Comparison of ENCODE assay signal across 10 cellular contexts in the genomic region with DNA sequence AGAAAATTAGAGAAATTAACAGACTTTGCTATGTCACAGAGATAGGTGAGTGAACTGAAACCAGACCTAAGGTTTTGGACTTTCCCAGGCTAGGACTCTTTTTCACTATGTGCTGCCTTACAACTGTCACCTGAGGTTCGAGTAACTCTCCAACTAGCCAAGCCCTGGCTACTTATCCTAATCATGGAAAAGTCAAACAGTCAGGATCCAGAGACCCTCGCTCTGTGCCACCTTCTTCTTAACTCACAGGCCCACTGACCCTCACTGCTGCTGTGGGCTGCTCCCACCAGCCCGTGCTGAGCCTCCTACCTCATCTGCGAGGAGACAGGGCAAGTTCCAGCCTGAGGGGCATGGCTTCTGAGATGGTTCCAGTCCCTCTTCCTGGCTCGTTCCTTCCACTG.
DNase-seq lines count a peak whose midpoint lies in the region; ATAC-seq, FAIRE-seq and TF ChIP-seq lines count a peak whose summit lies in the region.
"Had no signal": no experiment of that assay in that cellular context is flagged by ENCODE, and none has a peak within 500 bp of the region (broad histone marks: within the 10 kb centered on the region; RNA-seq: fewer than 3 reads in every experiment).

No MANE protein-coding gene starts in this region.

- H3K27me3 ChIP-seq in Karpas-422 (ENCODE audit: low read length) (no peaks in the 10 kb centered on the region), H1 (replicated peaks in 1 of 4; ENCODE audit: control insufficient read depth in 3 of 4, extremely low read depth in 1 of 4, insufficient read depth in 3 of 4, low read length in 3 of 4) (no peaks in the 10 kb centered on the region), tibial nerve (no peaks in the 10 kb centered on the region), heart right ventricle (no peaks in the 10 kb centered on the region)
- H3K27me3 ChIP-seq: suprapubic skin had no signal

- H3K4me3 ChIP-seq in Karpas-422 (ENCODE audit: low read length) (no peak overlapping the region), H1 (ENCODE audit: extremely low read depth in 1 of 4, insufficient read depth in 2 of 4, low read depth in 3 of 4, low read length in 4 of 4) (no peak overlapping the region), tibial nerve (no peak overlapping the region), heart right ventricle (no peak overlapping the region)
- H3K4me3 ChIP-seq: suprapubic skin had no signal

- no peak overlapping the region for H2BK20ac ChIP-seq in H1 (ENCODE audit: low read length)

- intact Hi-C loops in heart right ventricle (cut with DNase I): no loop called here

- H3K4ac ChIP-seq in H1 (replicated peaks; ENCODE audit: insufficient read length, low read depth, low read length): no peak overlapping the region

- POLR2A ChIA-PET in H1 (lab: Charles Lee; ENCODE audit: partially characterized antibody): no interaction called here

- H3K9me2 ChIP-seq in Karpas-422 (replicated peaks; ENCODE audit: insufficient read depth, low read length): no peaks in the 10 kb centered on the region

- no peak overlapping the region for H3K18ac ChIP-seq in H1 (ENCODE audit: extremely low read depth, low read length)

- peaks cover 69% of the 10 kb centered on the region for H3K4me1 ChIP-seq in Karpas-422 (ENCODE audit: low read length)
- peaks cover 3 to 7% (median 5%) of the 10 kb centered on the region in 4 experiments for H3K4me1 ChIP-seq in H1 (replicated peaks in 1 of 4; ENCODE audit: control insufficient read depth in 3 of 4, insufficient read depth in 4 of 4, low read length in 3 of 4)
- H3K4me1 ChIP-seq in tibial nerve: peaks cover 0 to 88% (median 27%) of the 10 kb centered on the region in 4 donors
- peaks cover 7 to 89% (median 48%) of the 10 kb centered on the region in 9 donors for H3K4me1 ChIP-seq in heart right ventricle

- no peak overlapping the region for H2BK120ac ChIP-seq in H1 (replicated peaks; ENCODE audit: low read depth, low read length)

- peaks cover 83% of the 10 kb centered on the region for H3K36me3 Mint-ChIP-seq in activated T-cell treated with anti-CD3 and anti-CD28 coated beads, Interleukin-2, amount 50 U/mL, for 24 hours (ENCODE audit: low read depth)

- H3K56ac ChIP-seq in H1 (replicated peaks; ENCODE audit: insufficient read length, low read depth, low read length): no peak overlapping the region

- H3K9ac ChIP-seq in Karpas-422 (ENCODE audit: low read length) (no peak overlapping the region), H1 (replicated peaks in 1 of 4; ENCODE audit: extremely low read depth in 1 of 4, low read depth in 3 of 4, low read length in 3 of 4) (no peak overlapping the region)

- FAIRE-seq in H1 (lab: Jason Lieb, UNC): no peak
- FAIRE-seq: small intestine had no signal

- no peaks in the 10 kb centered on the region for H3K23me2 ChIP-seq in H1 (ENCODE audit: low read depth, low read length)

- DNase-seq in activated T-cell treated with anti-CD3 and anti-CD28 coated beads, Interleukin-2, amount 50 U/mL, for 24 hours: no peak
- DNase-seq in activated T-cell treated with anti-CD3 and anti-CD28 coated beads, Interleukin-2, amount 50 U/mL, for 1 hour: no peak
- no peak for DNase-seq in Karpas-422
- no peak for DNase-seq in H1 (ENCODE audit: low read depth in 1 of 2, low spot score in 2 of 2)
- DNase-seq in tibial nerve (ENCODE audit: low spot score in 2 of 2): no peak
- DNase-seq in heart right ventricle: no peak
- DNase-seq in islet precursor cell: no peak
- DNase-seq: small intestine had no signal

- H2AFZ ChIP-seq in Karpas-422 (ENCODE audit: low read length) (no peak overlapping the region), H1 (ENCODE audit: low read length) (no peak overlapping the region)

- H3K4me3 Mint-ChIP-seq in activated T-cell treated with anti-CD3 and anti-CD28 coated beads, Interleukin-2, amount 50 U/mL, for 24 hours: peak overlapping the region; percentile 65

- H3K79me1 ChIP-seq in H1 (ENCODE audit: low read depth, low read length): no peaks in the 10 kb centered on the region

- no peak overlapping the region for H3K4me2 ChIP-seq in Karpas-422 (ENCODE audit: low read depth, low read length, poor library complexity, severe bottlenecking)
- H3K4me2 ChIP-seq in H1 (ENCODE audit: insufficient read depth in 1 of 2, low read depth in 2 of 2, low read length in 2 of 2): no peak overlapping the region

- H3K36me3 ChIP-seq in Karpas-422 (ENCODE audit: insufficient read depth, low read length): peaks cover 65% of the 10 kb centered on the region
- no peaks in the 10 kb centered on the region; a peak in 1 of 8 replicates for H3K36me3 ChIP-seq in H1 (ENCODE audit: control insufficient read depth in 2 of 4, insufficient read depth in 4 of 4, low read length in 3 of 4)
- H3K36me3 ChIP-seq in tibial nerve: peaks cover 0 to 11% (median 0%) of the 10 kb centered on the region in 3 donors
- H3K36me3 ChIP-seq in heart right ventricle: peaks cover 0 to 43% (median 0%) of the 10 kb centered on the region in 9 donors
- H3K36me3 ChIP-seq: suprapubic skin had no signal

- TF ChIP-seq EP300 in H1 (IDR thresholded peaks at IDR 0.05; ENCODE audit: borderline replicate concordance in 1 of 2, low read depth in 2 of 2, low read length in 2 of 2): no peak
- TF ChIP-seq EP300 in tibial nerve (IDR thresholded peaks at IDR 0.05): no peak

- no peak overlapping the region for H2BK5ac ChIP-seq in H1 (ENCODE audit: low read depth, low read length)

- no peak for TF ChIP-seq RAD21 in H1 (IDR thresholded peaks at IDR 0.05 in 1 of 2, conservative IDR thresholded peaks at IDR 0.05 in 1 of 2; ENCODE audit: low read depth in 2 of 2, low read length in 2 of 2)

- CTCF ChIA-PET in H1 (lab: Charles Lee; ENCODE audit: partially characterized antibody): interaction anchor here (0.9 to 3.1 kb wide), 2 partner anchors 17 to 37 kb away, joined by 3 to 11 read pairs; no protein-coding TSS in a partner anchor

- no peak for ATAC-seq in heart right ventricle
- no peak for ATAC-seq in esophagus mucosa

- H3K27me3 Mint-ChIP-seq in activated T-cell treated with anti-CD3 and anti-CD28 coated beads, Interleukin-2, amount 50 U/mL, for 24 hours: no peaks in the 10 kb centered on the region

- no peak overlapping the region for H2AK5ac ChIP-seq in H1 (ENCODE audit: low read depth, low read length)

- H4K8ac ChIP-seq in H1 (ENCODE audit: extremely low read depth, insufficient read depth, low read length): no peak overlapping the region

- H4K20me1 ChIP-seq in Karpas-422 (ENCODE audit: insufficient read depth, low read depth, low read length): no peaks in the 10 kb centered on the region
- H4K20me1 ChIP-seq in H1 (replicated peaks in 1 of 2; ENCODE audit: control insufficient read depth in 1 of 2, insufficient read depth in 2 of 2, low read length in 2 of 2): no peaks in the 10 kb centered on the region

- peaks cover 79% of the 10 kb centered on the region for H3K4me1 Mint-ChIP-seq in activated T-cell treated with anti-CD3 and anti-CD28 coated beads, Interleukin-2, amount 50 U/mL, for 24 hours (ENCODE audit: low read depth)

- H2BK12ac ChIP-seq in H1 (ENCODE audit: low read depth, low read length): 0 out of 2 replicates have a peak overlapping the region, but pooled peaks have one; percentile 11

- 93% methylated on average over 5 of the region's 5 CpGs; no CpG with 5 or more reads in 1 of the 2 experiments for WGBS in H1 (ENCODE audit: extremely low coverage in 1 of 2, insufficient coverage in 1 of 2, insufficient read length in 1 of 2, insufficient replicate concordance in 2 of 2, low coverage in 1 of 2, low lambda C conversion rate in 2 of 2, missing lambda C conversion rate in 1 of 2), 2 experiments
- 82 to 85% methylated on average over 5 of the region's 5 CpGs for WGBS in tibial nerve, 2 donors
- WGBS in heart right ventricle, 2 donors: 87 to 92% methylated on average over 5 of the region's 5 CpGs

- peak overlapping the region; percentile 94 for H3K27ac Mint-ChIP-seq in activated T-cell treated with anti-CD3 and anti-CD28 coated beads, Interleukin-2, amount 50 U/mL, for 24 hours

- H3K9me3 Mint-ChIP-seq in activated T-cell treated with anti-CD3 and anti-CD28 coated beads, Interleukin-2, amount 50 U/mL, for 24 hours: no peaks in the 10 kb centered on the region

- TF ChIP-seq CTCF in H1 (IDR thresholded peaks at IDR 0.05; ENCODE audit: control extremely low read depth in 1 of 3, insufficient read depth in 1 of 3, low read depth in 1 of 3, low read length in 3 of 3) (no peak), tibial nerve (IDR thresholded peaks at IDR 0.05) (no peak), heart right ventricle (IDR thresholded peaks at IDR 0.05) (no peak)

- no peak overlapping the region for H4K91ac ChIP-seq in H1 (replicated peaks; ENCODE audit: insufficient read length, low read length)

- TF ChIP-seq POLR2A in H1 (IDR thresholded peaks at IDR 0.05; ENCODE audit: control extremely low read depth in 1 of 2, low read depth in 2 of 2, low read length in 2 of 2) (no peak), tibial nerve (IDR thresholded peaks at IDR 0.05) (no peak)

- H2BK15ac ChIP-seq in H1 (ENCODE audit: low read length): no peak overlapping the region

- no peak overlapping the region for H3K14ac ChIP-seq in H1 (ENCODE audit: insufficient read length)

- H3K23ac ChIP-seq in H1 (ENCODE audit: insufficient read length): no peak overlapping the region

- H3K27ac ChIP-seq in Karpas-422 (ENCODE audit: low read length) (peak overlapping the region; percentile 8; the same call in 1 of the 2 replicates), H1 (ENCODE audit: low read depth, low read length) (no peak overlapping the region), tibial nerve (peak overlapping the region in 3 of 4 donors; percentile 79 to 92 (median 82)), heart right ventricle (peak overlapping the region in 1 of 10 donors; percentile 88)

- no peak overlapping the region for H4K5ac ChIP-seq in H1 (ENCODE audit: insufficient read length, low read depth, low read length)

- H3K9me3 ChIP-seq in Karpas-422 (ENCODE audit: low read length) (no peaks in the 10 kb centered on the region), H1 (ENCODE audit: insufficient read depth in 2 of 2, low read depth in 1 of 2, low read length in 1 of 2) (no peaks in the 10 kb centered on the region), tibial nerve (no peaks in the 10 kb centered on the region), heart right ventricle (no peaks in the 10 kb centered on the region)
- H3K9me3 ChIP-seq: suprapubic skin had no signal

- H3K79me2 ChIP-seq in Karpas-422 (ENCODE audit: low read length): peaks cover 99% of the 10 kb centered on the region
- H3K79me2 ChIP-seq in H1 (ENCODE audit: control insufficient read depth in 1 of 2, insufficient read depth in 2 of 2, low read length in 2 of 2): no peaks in the 10 kb centered on the region
